22 cellular contexts compared by ENCODE assay signal in genomic region chr1:48681476-48682305, GRCh38.
DNase-seq lines count a peak whose midpoint lies in the region; ATAC-seq and TF ChIP-seq lines count a peak whose summit lies in the region.
"Had no signal": no experiment of that assay in that cellular context is flagged by ENCODE, and none has a peak within 500 bp of the region (broad histone marks: within the 10 kb centered on the region; RNA-seq: fewer than 3 reads in every experiment).

No MANE protein-coding gene starts in this region.

- no peaks in the 10 kb centered on the region for H3K79me1 ChIP-seq in mesendoderm (ENCODE audit: low read length)
- no peaks in the 10 kb centered on the region for H3K79me1 ChIP-seq in trophoblast cell (ENCODE audit: low read length)

- no peak overlapping the region for H4K91ac ChIP-seq in trophoblast cell (ENCODE audit: low read depth, low read length)

- H4K8ac ChIP-seq in mesendoderm (ENCODE audit: low read depth, low read length) (no peak overlapping the region), trophoblast cell (ENCODE audit: low read depth, low read length) (no peak overlapping the region)

- H3K56ac ChIP-seq in mesendoderm (ENCODE audit: low read length) = no peak overlapping the region

- no peaks in the 10 kb centered on the region for H3K9me2 ChIP-seq in PC-3 (replicated peaks; ENCODE audit: low read length)

- CTCF ChIA-PET in PC-3 (lab: Charles Lee) = no interaction called here

- no peaks in the 10 kb centered on the region for H3K9me3 Mint-ChIP-seq in stimulated activated memory B cell treated with anti-CD40 and anti-IgM and Interleukin-4, amounts not matched to agents 10 μg/mL and 1 μg/mL and 100 μg/mL, for 72 hours
- H3K9me3 Mint-ChIP-seq: activated naive CD4-positive, alpha-beta T cell treated with anti-CD3 and anti-CD28 coated beads, Interleukin-2, amount 50 U/mL, for 24 hours; activated T-helper 1 cell treated with anti-CD3 and anti-CD28 coated beads, Interleukin-12 subunit alpha, Interleukin-12 subunit beta, Interleukin-2, Interleukin-4 antibody, amounts not matched to agents 30 ng/mL and 10 ng/mL and 1 ng/mL, durations not matched to agents 14 hours and 24 hours and 36 hours; CD4-positive, alpha-beta T cell; endodermal cell; H9; nephron; T-helper 1 cell treated with Interleukin-12 subunit alpha and Interleukin-12 subunit beta and Interleukin-4 antibody, amounts not matched to agents 30 μg/mL and 1 μg/mL, for 36 hours had no signal

- H3K79me2 ChIP-seq in PC-3 (ENCODE audit: low read length) = no peaks in the 10 kb centered on the region
- H3K79me2 ChIP-seq in mesendoderm (ENCODE audit: control insufficient read depth, insufficient read depth, low read length) = no peaks in the 10 kb centered on the region
- H3K79me2 ChIP-seq in trophoblast cell (ENCODE audit: control insufficient read depth, insufficient read depth, low read length, poor library complexity) = no peaks in the 10 kb centered on the region

- H2BK15ac ChIP-seq in mesendoderm (replicated peaks; ENCODE audit: low read depth) = no peak overlapping the region

- H3K9ac ChIP-seq in PC-3 (ENCODE audit: low read length) = no peak overlapping the region
- H3K9ac ChIP-seq in mesendoderm (ENCODE audit: low read length) = no peak overlapping the region
- no peak overlapping the region for H3K9ac ChIP-seq in trophoblast cell (ENCODE audit: low read length)

- DNase-seq in Daoy (ENCODE audit: low read depth) (peak; percentile 52), PC-3 (peak; percentile 12), coronary artery (ENCODE audit: low spot score) (no peak), mesendoderm (peak; percentile 39), H7 (no peak), substantia nigra (lab: John Stamatoyannopoulos, UW) (no peak), trophoblast cell (no peak)
- DNase-seq: activated CD4-positive, alpha-beta T cell treated with anti-CD3 and anti-CD28 coated beads, Interleukin-2, amount 50 U/mL, for 1 hour; CD4-positive, alpha-beta T cell; colonic mucosa; DMS 273 treated with DMSO at 0.1 percent for 48 hours; endodermal cell; esophagus squamous epithelium; H9; NCI-H2171 treated with DMSO at 0.1 percent for 48 hours; NCI-H774; SJCRH30 had no signal

- H3K4me1 Mint-ChIP-seq in stimulated activated memory B cell treated with anti-CD40 and anti-IgM and Interleukin-4, amounts not matched to agents 10 μg/mL and 1 μg/mL and 100 μg/mL, for 72 hours = peaks cover 28% of the 10 kb centered on the region
- H3K4me1 Mint-ChIP-seq: activated naive CD4-positive, alpha-beta T cell treated with anti-CD3 and anti-CD28 coated beads, Interleukin-2, amount 50 U/mL, for 24 hours had no signal

- no peak overlapping the region for H2AK5ac ChIP-seq in mesendoderm (ENCODE audit: low read length)
- no peak overlapping the region for H2AK5ac ChIP-seq in trophoblast cell (ENCODE audit: low read length)

- H3K4ac ChIP-seq in mesendoderm (ENCODE audit: low read depth, low read length) (no peak overlapping the region), trophoblast cell (ENCODE audit: low read depth, low read length) (no peak overlapping the region)

- WGBS in mesendoderm (ENCODE audit: extremely low coverage, insufficient coverage, low lambda C conversion rate) = no CpG with 5 or more reads among the region's 4 CpGs
- no CpG with 5 or more reads among the region's 4 CpGs for WGBS in trophoblast cell (ENCODE audit: extremely low coverage, insufficient coverage, insufficient read length)

- no peak overlapping the region for H3K23ac ChIP-seq in mesendoderm (ENCODE audit: low read length)
- H3K23ac ChIP-seq in trophoblast cell (ENCODE audit: low read length) = no peak overlapping the region

- POLR2A ChIA-PET in PC-3 (lab: Charles Lee; ENCODE audit: unreplicated experiment) = interaction anchor here (0.6 kb wide), 1 partner anchor 97 kb away, joined by 3 read pairs; no protein-coding TSS in a partner anchor

- no peak overlapping the region for H4K12ac ChIP-seq in trophoblast cell (ENCODE audit: low read depth, low read length)

- peaks cover 20% of the 10 kb centered on the region for H3K27me3 Mint-ChIP-seq in stimulated activated memory B cell treated with anti-CD40 and anti-IgM and Interleukin-4, amounts not matched to agents 10 μg/mL and 1 μg/mL and 100 μg/mL, for 72 hours
- H3K27me3 Mint-ChIP-seq: activated naive CD4-positive, alpha-beta T cell treated with anti-CD3 and anti-CD28 coated beads, Interleukin-2, amount 50 U/mL, for 24 hours had no signal

- no peak overlapping the region for H2BK5ac ChIP-seq in mesendoderm (ENCODE audit: low read length)
- no peak overlapping the region for H2BK5ac ChIP-seq in trophoblast cell (ENCODE audit: low read depth, low read length, poor library complexity)

- H3K4me3 ChIP-seq in PC-3 (ENCODE audit: low read length) = no peak overlapping the region
- H3K4me3 ChIP-seq in coronary artery = no peak overlapping the region
- H3K4me3 ChIP-seq in mesendoderm (ENCODE audit: low read length) = no peak overlapping the region
- H3K4me3 ChIP-seq in H7 (ENCODE audit: insufficient read depth, low read depth, low read length) = no peak overlapping the region
- no peak overlapping the region for H3K4me3 ChIP-seq in trophoblast cell (ENCODE audit: low read depth, low read length)
- H3K4me3 ChIP-seq: colonic mucosa, esophagus squamous epithelium, SJCRH30 had no signal

- H3F3A ChIP-seq in PC-3 (ENCODE audit: low read length, unreplicated experiment) = no peaks in the 10 kb centered on the region

- ATAC-seq in PC-3 = no peak
- no peak for ATAC-seq in stimulated activated memory B cell treated with anti-CD40 and anti-IgM and Interleukin-4, amounts not matched to agents 10 μg/mL and 1 μg/mL and 100 μg/mL, for 72 hours

- H3K4me1 ChIP-seq in PC-3 (ENCODE audit: insufficient read depth, low read length) = no peaks in the 10 kb centered on the region
- no peaks in the 10 kb centered on the region for H3K4me1 ChIP-seq in mesendoderm (ENCODE audit: control insufficient read depth, low read depth, low read length)
- no peaks in the 10 kb centered on the region for H3K4me1 ChIP-seq in trophoblast cell (ENCODE audit: control insufficient read depth in 1 of 2, insufficient read depth in 2 of 2, low read length in 2 of 2)
- H3K4me1 ChIP-seq: colonic mucosa, SJCRH30 had no signal

- no peak overlapping the region for H2BK12ac ChIP-seq in trophoblast cell (ENCODE audit: low read length)

- no peak overlapping the region for H3K27ac ChIP-seq in PC-3 (ENCODE audit: low read length)
- peak overlapping the region; percentile 52 to 91 for H3K27ac ChIP-seq in coronary artery
- no peak overlapping the region for H3K27ac ChIP-seq in mesendoderm (ENCODE audit: low read depth, low read length)
- H3K27ac ChIP-seq in substantia nigra (ENCODE audit: low read depth, low read length, poor library complexity, severe bottlenecking) = no peak overlapping the region
- no peak overlapping the region for H3K27ac ChIP-seq in trophoblast cell (ENCODE audit: low read depth, low read length)
- H3K27ac ChIP-seq: colonic mucosa, esophagus squamous epithelium, SJCRH30 had no signal

- no peaks in the 10 kb centered on the region for H4K20me1 ChIP-seq in PC-3 (ENCODE audit: low read length)

- H3K27ac Mint-ChIP-seq in stimulated activated memory B cell treated with anti-CD40 and anti-IgM and Interleukin-4, amounts not matched to agents 10 μg/mL and 1 μg/mL and 100 μg/mL, for 72 hours = no peak overlapping the region
- H3K27ac Mint-ChIP-seq: activated naive CD4-positive, alpha-beta T cell treated with anti-CD3 and anti-CD28 coated beads, Interleukin-2, amount 50 U/mL, for 24 hours; activated T-helper 1 cell treated with anti-CD3 and anti-CD28 coated beads, Interleukin-12 subunit alpha, Interleukin-12 subunit beta, Interleukin-2, Interleukin-4 antibody, amounts not matched to agents 30 ng/mL and 10 ng/mL and 1 ng/mL, durations not matched to agents 14 hours and 24 hours and 36 hours; CD4-positive, alpha-beta T cell; endodermal cell; nephron; T-helper 1 cell treated with Interleukin-12 subunit alpha and Interleukin-12 subunit beta and Interleukin-4 antibody, amounts not matched to agents 30 μg/mL and 1 μg/mL, for 36 hours had no signal

- H3K36me3 ChIP-seq in PC-3 (ENCODE audit: low read depth, low read length) (no peaks in the 10 kb centered on the region), mesendoderm (ENCODE audit: control insufficient read depth, insufficient read depth, low read length) (no peaks in the 10 kb centered on the region), H7 (replicated peaks; ENCODE audit: control insufficient read depth, insufficient read depth, low read length) (no peaks in the 10 kb centered on the region), trophoblast cell (ENCODE audit: control insufficient read depth in 1 of 2, insufficient read depth in 2 of 2, low read length in 2 of 2) (no peaks in the 10 kb centered on the region)
- H3K36me3 ChIP-seq: colonic mucosa, esophagus squamous epithelium, SJCRH30 had no signal

- TF ChIP-seq CTCF in PC-3 (conservative IDR thresholded peaks at IDR 0.05; ENCODE audit: low read depth, low read length) (no peak), coronary artery (IDR thresholded peaks at IDR 0.05) (no peak)

- BruUV-seq in PC-3 (replicated peaks; lab: Mats Ljungman, UMichigan) = no TSS peak

- H3K18ac ChIP-seq in mesendoderm (ENCODE audit: low read length) (no peak overlapping the region), trophoblast cell (ENCODE audit: low read length) (no peak overlapping the region)

- H2BK120ac ChIP-seq in mesendoderm (ENCODE audit: low read depth, low read length) = no peak overlapping the region
- no peak overlapping the region for H2BK120ac ChIP-seq in trophoblast cell (ENCODE audit: insufficient read depth, low read length, poor library complexity)

- H4K5ac ChIP-seq in mesendoderm (ENCODE audit: low read length) = peak overlapping the region; percentile 40

- H3K4me2 ChIP-seq in PC-3 (ENCODE audit: low read length) (no peak overlapping the region), mesendoderm (ENCODE audit: low read length) (no peak overlapping the region), trophoblast cell (ENCODE audit: low read length) (no peak overlapping the region)

- H3K36me3 Mint-ChIP-seq in stimulated activated memory B cell treated with anti-CD40 and anti-IgM and Interleukin-4, amounts not matched to agents 10 μg/mL and 1 μg/mL and 100 μg/mL, for 72 hours = no peaks in the 10 kb centered on the region
- H3K36me3 Mint-ChIP-seq: activated naive CD4-positive, alpha-beta T cell treated with anti-CD3 and anti-CD28 coated beads, Interleukin-2, amount 50 U/mL, for 24 hours had no signal

- H3K9me3 ChIP-seq in PC-3 (ENCODE audit: low read length) = no peaks in the 10 kb centered on the region
- no peaks in the 10 kb centered on the region for H3K9me3 ChIP-seq in trophoblast cell (ENCODE audit: insufficient read depth, low read depth, low read length)
- H3K9me3 ChIP-seq: colonic mucosa, esophagus squamous epithelium, SJCRH30 had no signal

- H3K4me3 Mint-ChIP-seq in stimulated activated memory B cell treated with anti-CD40 and anti-IgM and Interleukin-4, amounts not matched to agents 10 μg/mL and 1 μg/mL and 100 μg/mL, for 72 hours = no peak overlapping the region
- H3K4me3 Mint-ChIP-seq: activated naive CD4-positive, alpha-beta T cell treated with anti-CD3 and anti-CD28 coated beads, Interleukin-2, amount 50 U/mL, for 24 hours; activated T-helper 1 cell treated with anti-CD3 and anti-CD28 coated beads, Interleukin-12 subunit alpha, Interleukin-12 subunit beta, Interleukin-2, Interleukin-4 antibody, amounts not matched to agents 30 ng/mL and 10 ng/mL and 1 ng/mL, durations not matched to agents 14 hours and 24 hours and 36 hours; CD4-positive, alpha-beta T cell; endodermal cell; H9; nephron; T-helper 1 cell treated with Interleukin-12 subunit alpha and Interleukin-12 subunit beta and Interleukin-4 antibody, amounts not matched to agents 30 μg/mL and 1 μg/mL, for 36 hours had no signal

- H3K27me3 ChIP-seq in PC-3 (ENCODE audit: low read length) (peaks cover 6% of the 10 kb centered on the region), mesendoderm (ENCODE audit: insufficient read depth, low read length, poor library complexity) (no peaks in the 10 kb centered on the region), H7 (ENCODE audit: control insufficient read depth, insufficient read depth, low read length) (no peaks in the 10 kb centered on the region; the same call in 1 of the 2 replicates), trophoblast cell (ENCODE audit: insufficient read depth, low read length) (no peaks in the 10 kb centered on the region)
- H3K27me3 ChIP-seq: colonic mucosa had no signal

- H3K14ac ChIP-seq in trophoblast cell (ENCODE audit: low read length) = no peak overlapping the region

- intact Hi-C loops in PC-3 (cut with micrococcal nuclease) = loop anchor here (2.0 kb wide), 1 partner anchor 129 kb away; no protein-coding TSS in a partner anchor

- H2AFZ ChIP-seq in PC-3 (ENCODE audit: low read length) (no peak overlapping the region), trophoblast cell (ENCODE audit: insufficient read depth, low read length, poor library complexity) (no peak overlapping the region)

Comparison
In these comparisons a context has a peak if more than half of its experiments do, and no peak if none do; other contexts are left out.
1. DNase-seq: peak in Daoy (single experiment), PC-3 (single experiment) and mesendoderm (single experiment); none in coronary artery (single experiment), H7 (single experiment), substantia nigra (0 of 49) and trophoblast cell (0 of 2).
2. H3K27ac ChIP-seq: peak in coronary artery (2 of 2); none in PC-3 (single experiment), mesendoderm (single experiment), substantia nigra (single experiment) and trophoblast cell (single experiment).